Comparison of ENCODE assay signal across 19 cellular contexts in genomic region chr7:73920406-73921134, GRCh38. TPM values are rescaled to one million over a fixed set of nuclear protein-coding genes. Genes with fewer than 3 reads are reported as not detected.
"Had no signal": no experiment of that assay in that cellular context is flagged by ENCODE, and none has a peak within 500 bp of the region (broad histone marks: within the 10 kb centered on the region; RNA-seq: fewer than 3 reads in every experiment).

No MANE protein-coding gene starts in this region.

- H3K27me3 ChIP-seq: left lung, neutrophil, tibial nerve, vagina had no signal

- H3K9me3 ChIP-seq: left lung, neutrophil, tibial nerve, vagina had no signal

- H3K4me3 ChIP-seq: dorsolateral prefrontal cortex, left lung, tibial nerve, vagina had no signal

- H3K36me3 ChIP-seq: left lung, neutrophil, tibial nerve, vagina had no signal

- ATAC-seq: activated T-helper 17 cell treated with anti-CD3 and anti-CD28 coated beads, Interleukin-2, amount 50 U/mL, for 72 hours; left lung had no signal

- DNase-seq: activated CD4-positive, alpha-beta T cell treated with anti-CD3 and anti-CD28 coated beads, Interleukin-2, amount 50 U/mL, for 1 hour; activated CD4-positive, CD25-positive, alpha-beta regulatory T cell; activated naive CD4-positive, alpha-beta T cell treated with anti-CD3 and anti-CD28 coated beads, Interleukin-2, amount 50 U/mL, for 16 hours; dorsolateral prefrontal cortex; endodermal cell; erythroblast; islet precursor cell; mesenchymal stem cell; retina; stimulated activated CD4-positive, alpha-beta T cell treated with anti-CD3 and anti-CD28 coated beads, Interleukin-15, amount 100 ng/mL, for 24 hours; stimulated activated CD4-positive, alpha-beta T cell treated with anti-CD3 and anti-CD28 coated beads, Interleukin-4, amount 100 ng/mL, for 1 hour; stimulated activated naive CD4-positive, alpha-beta T cell; substantia nigra had no signal

- H3K27ac ChIP-seq: dorsolateral prefrontal cortex, left lung, neutrophil, tibial nerve, vagina had no signal

- H3K4me1 ChIP-seq: left lung had no signal

RNA-seq across cellular contexts. Expression of gene TMEM270, which starts 59.6 kb away (rescaled TPM):
- total RNA-seq: activated T-helper 17 cell treated with anti-CD3 and anti-CD28 coated beads, Interleukin-2, amount 50 U/mL, for 72 hours; endodermal cell; left lung; skeletal muscle tissue; tibial nerve; vagina had no signal
